Comparison of ENCODE assay signal across 25 cellular contexts in the genomic region with DNA sequence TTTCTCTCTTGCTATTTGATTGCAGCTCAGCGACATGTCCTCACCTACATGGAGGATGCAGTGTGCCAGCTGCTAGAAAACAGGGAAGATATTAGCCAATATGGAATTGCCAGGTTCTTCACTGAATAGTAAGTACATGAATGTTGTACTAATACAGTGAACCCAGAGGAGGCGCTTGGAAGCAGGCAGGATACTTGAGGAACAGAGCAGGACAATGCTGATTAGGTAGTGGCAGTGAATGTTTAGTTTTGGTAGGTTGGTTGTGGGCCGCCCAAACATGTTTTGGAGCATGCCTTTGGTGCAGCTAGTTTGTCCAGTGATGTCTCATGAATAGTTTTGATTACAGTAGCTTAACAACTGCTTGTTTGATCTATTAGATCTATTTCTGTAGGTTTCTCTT.
"Had no signal": no experiment of that assay in that cellular context is flagged by ENCODE, and none has a peak within 500 bp of the region (broad histone marks: within the 10 kb centered on the region; RNA-seq: fewer than 3 reads in every experiment).

No MANE protein-coding gene starts in this region.

- H3K27me3 Mint-ChIP-seq: activated CD4-positive, alpha-beta memory T cell treated with anti-CD3 and anti-CD28 coated beads, Interleukin-2, amount 10 ng/mL, durations not matched to agents 7 days and 5 days; activated naive CD8-positive, alpha-beta T cell treated with anti-CD3 and anti-CD28 coated beads, Interleukin-2, amount 50 U/mL, for 24 hours; brain; natural killer cell treated with Interleukin-12 subunit alpha and Interleukin-12 subunit beta and Interleukin-15 and Interleukin-18, amount 100 ng/mL, for 72 hours; stimulated activated memory B cell treated with anti-CD40 and anti-IgM and Interleukin-4, amounts not matched to agents 10 μg/mL and 1 μg/mL and 100 μg/mL, for 72 hours; type B pancreatic cell had no signal

- H3K9me3 ChIP-seq: esophagus muscularis mucosa, lower lobe of right lung, sigmoid colon, testis had no signal

- FAIRE-seq: colon, endometrium had no signal

- DNase-seq: activated CD4-positive, alpha-beta memory T cell treated with anti-CD3 and anti-CD28 coated beads, Interleukin-2, amount 10 ng/mL, durations not matched to agents 7 days and 5 days; activated CD4-positive, alpha-beta T cell treated with anti-CD3 and anti-CD28 coated beads for 48 hours; activated CD4-positive, CD25-positive, alpha-beta regulatory T cell; activated CD8-positive, alpha-beta memory T cell treated with anti-CD3 and anti-CD28 coated beads, Interleukin-2, amount 10 ng/mL, durations not matched to agents 7 days and 5 days; activated naive CD4-positive, alpha-beta T cell treated with Interleukin-2 at 50 U/mL for 16 hours; activated naive CD8-positive, alpha-beta T cell treated with anti-CD3 and anti-CD28 coated beads, Interleukin-2, amount 50 U/mL, for 24 hours; anterior cingulate cortex; central memory CD4-positive, alpha-beta T cell; heart right ventricle; islet precursor cell; lower lobe of right lung; nucleus accumbens; sigmoid colon; spleen; stimulated activated CD4-positive, alpha-beta T cell treated with anti-CD3 and anti-CD28 coated beads, Interleukin-4, amount 100 ng/mL, for 4 hours; testis had no signal

- H3K9me3 Mint-ChIP-seq: activated T-helper 2 cell treated with anti-CD3 and anti-CD28 coated beads, Interferon-gamma antibody, Interleukin-2, Interleukin-4, amounts not matched to agents 10 μg/mL and 5 μg/mL and 100 μg/mL, durations not matched to agents 14 hours and 24 hours and 36 hours; natural killer cell treated with Interleukin-12 subunit alpha and Interleukin-12 subunit beta and Interleukin-15 and Interleukin-18, amount 100 ng/mL, for 72 hours had no signal

- H3K27ac Mint-ChIP-seq: activated CD4-positive, alpha-beta memory T cell treated with anti-CD3 and anti-CD28 coated beads, Interleukin-2, amount 10 ng/mL, durations not matched to agents 7 days and 5 days; activated CD8-positive, alpha-beta memory T cell treated with anti-CD3 and anti-CD28 coated beads, Interleukin-2, amount 10 ng/mL, durations not matched to agents 7 days and 5 days; activated naive CD8-positive, alpha-beta T cell treated with anti-CD3 and anti-CD28 coated beads, Interleukin-2, amount 50 U/mL, for 24 hours; activated T-helper 2 cell treated with anti-CD3 and anti-CD28 coated beads, Interferon-gamma antibody, Interleukin-2, Interleukin-4, amounts not matched to agents 10 μg/mL and 5 μg/mL and 100 μg/mL, durations not matched to agents 14 hours and 24 hours and 36 hours; mesothelial cell of epicardium; natural killer cell treated with Interleukin-12 subunit alpha and Interleukin-12 subunit beta and Interleukin-15 and Interleukin-18, amount 100 ng/mL, for 72 hours; stimulated activated memory B cell treated with anti-CD40 and anti-IgM and Interleukin-4, amounts not matched to agents 10 μg/mL and 1 μg/mL and 100 μg/mL, for 72 hours; type B pancreatic cell had no signal

- H3K27ac ChIP-seq: esophagus muscularis mucosa, heart right ventricle, lower lobe of right lung, sigmoid colon, spleen, testis had no signal

- ATAC-seq: activated CD8-positive, alpha-beta memory T cell treated with anti-CD3 and anti-CD28 coated beads, Interleukin-2, amount 10 ng/mL, durations not matched to agents 7 days and 5 days; activated naive CD8-positive, alpha-beta T cell treated with anti-CD3 and anti-CD28 coated beads, Interleukin-2, amount 50 U/mL, for 24 hours; heart right ventricle; lower lobe of right lung; natural killer cell treated with Interleukin-12 subunit alpha and Interleukin-12 subunit beta and Interleukin-15 and Interleukin-18, amount 100 ng/mL, for 72 hours; stimulated activated memory B cell treated with anti-CD40 and anti-IgM and Interleukin-4, amounts not matched to agents 10 μg/mL and 1 μg/mL and 100 μg/mL, for 72 hours had no signal

- H3K4me3 ChIP-seq: esophagus muscularis mucosa, heart right ventricle, lower lobe of right lung, sigmoid colon, spleen, testis had no signal

- H3K4me3 Mint-ChIP-seq: activated CD4-positive, alpha-beta memory T cell treated with anti-CD3 and anti-CD28 coated beads, Interleukin-2, amount 10 ng/mL, durations not matched to agents 7 days and 5 days; activated CD8-positive, alpha-beta memory T cell treated with anti-CD3 and anti-CD28 coated beads, Interleukin-2, amount 10 ng/mL, durations not matched to agents 7 days and 5 days; activated naive CD8-positive, alpha-beta T cell treated with anti-CD3 and anti-CD28 coated beads, Interleukin-2, amount 50 U/mL, for 24 hours; brain; mesothelial cell of epicardium; natural killer cell treated with Interleukin-12 subunit alpha and Interleukin-12 subunit beta and Interleukin-15 and Interleukin-18, amount 100 ng/mL, for 72 hours; stimulated activated memory B cell treated with anti-CD40 and anti-IgM and Interleukin-4, amounts not matched to agents 10 μg/mL and 1 μg/mL and 100 μg/mL, for 72 hours; type B pancreatic cell had no signal

- H3K4me1 ChIP-seq: esophagus muscularis mucosa, heart right ventricle, lower lobe of right lung, spleen, testis had no signal

- H3K4me1 Mint-ChIP-seq: stimulated activated memory B cell treated with anti-CD40 and anti-IgM and Interleukin-4, amounts not matched to agents 10 μg/mL and 1 μg/mL and 100 μg/mL, for 72 hours had no signal

- H3K27me3 ChIP-seq: esophagus muscularis mucosa, heart right ventricle, sigmoid colon, spleen, testis had no signal
